In genomic region chr4:101158136-101158485, GRCh38 we compare ENCODE assay signal across 16 cellular contexts.
DNase-seq lines count a peak whose midpoint lies in the region; ATAC-seq and TF ChIP-seq lines count a peak whose summit lies in the region.
"Had no signal": no experiment of that assay in that cellular context is flagged by ENCODE, and none has a peak within 500 bp of the region (broad histone marks: within the 10 kb centered on the region; RNA-seq: fewer than 3 reads in every experiment).

No MANE protein-coding gene starts in this region.

- no peak overlapping the region for H2BK5ac ChIP-seq in mesendoderm (ENCODE audit: low read length)

- H3K56ac ChIP-seq in mesendoderm (ENCODE audit: low read length) = no peak overlapping the region

- no peaks in the 10 kb centered on the region for H3K79me1 ChIP-seq in mesendoderm (ENCODE audit: low read length)

- H4K8ac ChIP-seq in mesendoderm (ENCODE audit: low read depth, low read length) = no peak overlapping the region

- H3K4ac ChIP-seq in mesendoderm (ENCODE audit: low read depth, low read length) = no peak overlapping the region

- H4K5ac ChIP-seq in mesendoderm (ENCODE audit: low read length) = no peak overlapping the region

- H3K4me1 ChIP-seq in mesendoderm (ENCODE audit: control insufficient read depth, low read depth, low read length) (no peaks in the 10 kb centered on the region), heart left ventricle (peaks cover 0 to 35% (median 4%) of the 10 kb centered on the region in 12 donors)
- no peaks in the 10 kb centered on the region for H3K4me1 ChIP-seq in effector memory CD4-positive, alpha-beta T cell (ENCODE audit: control insufficient read depth, insufficient read depth, low read length, poor library complexity, severe bottlenecking)

- H3K27ac ChIP-seq in mesendoderm (ENCODE audit: low read depth, low read length) = no peak overlapping the region
- no peak overlapping the region for H3K27ac ChIP-seq in heart left ventricle
- no peak overlapping the region for H3K27ac ChIP-seq in effector memory CD4-positive, alpha-beta T cell (ENCODE audit: insufficient read depth, low read length, poor library complexity, severe bottlenecking)
- H3K27ac ChIP-seq: gastrocnemius medialis, thoracic aorta had no signal

- H3K18ac ChIP-seq in mesendoderm (ENCODE audit: low read length) = peak overlapping the region; percentile 60

- no peak overlapping the region for H3K4me2 ChIP-seq in mesendoderm (ENCODE audit: low read length)

- H2AK5ac ChIP-seq in mesendoderm (ENCODE audit: low read length) = no peak overlapping the region

- H3K36me3 ChIP-seq in mesendoderm (ENCODE audit: control insufficient read depth, insufficient read depth, low read length) = no peaks in the 10 kb centered on the region
- no peaks in the 10 kb centered on the region for H3K36me3 ChIP-seq in heart left ventricle
- H3K36me3 ChIP-seq in effector memory CD4-positive, alpha-beta T cell (ENCODE audit: control insufficient read depth, insufficient read depth, low read length) = no peaks in the 10 kb centered on the region
- H3K36me3 ChIP-seq: gastrocnemius medialis, thoracic aorta had no signal

- no peak overlapping the region for H3K23ac ChIP-seq in mesendoderm (ENCODE audit: low read length)

- peak overlapping the region; percentile 66 for H3K27ac Mint-ChIP-seq in activated T-cell treated with anti-CD3 and anti-CD28 coated beads, Interleukin-2, amount 50 U/mL, for 72 hours

- H3K4me3 ChIP-seq in mesendoderm (ENCODE audit: low read length) (no peak overlapping the region), heart left ventricle (no peak overlapping the region)
- no peak overlapping the region for H3K4me3 ChIP-seq in effector memory CD4-positive, alpha-beta T cell (ENCODE audit: insufficient read depth, low read depth, low read length, poor library complexity, severe bottlenecking)
- H3K4me3 ChIP-seq: gastrocnemius medialis, skin epidermis, thoracic aorta had no signal

- H3K27me3 Mint-ChIP-seq in activated T-cell treated with anti-CD3 and anti-CD28 coated beads, Interleukin-2, amount 50 U/mL, for 72 hours (ENCODE audit: low read depth) = no peaks in the 10 kb centered on the region

- peak overlapping the region in 1 of 2 donors; percentile 18 for H3K4me3 Mint-ChIP-seq in activated T-cell treated with anti-CD3 and anti-CD28 coated beads, Interleukin-2, amount 50 U/mL, for 72 hours

- H2BK15ac ChIP-seq in mesendoderm (replicated peaks; ENCODE audit: low read depth) = no peak overlapping the region

- no peak for TF ChIP-seq CTCF in heart left ventricle (IDR thresholded peaks at IDR 0.05)

- DNase-seq in activated T-cell treated with anti-CD3 and anti-CD28 coated beads, Interleukin-2, amount 50 U/mL, for 72 hours = no peak
- no peak for DNase-seq in activated T-cell treated with anti-CD3 and anti-CD28 coated beads, Interleukin-2, amount 50 U/mL, for 48 hours
- DNase-seq in astrocyte of the hippocampus (ENCODE audit: low read depth, low spot score) = peak; percentile 23
- DNase-seq in mesendoderm = peak; percentile 46
- DNase-seq in superior temporal gyrus (ENCODE audit: extremely low spot score) = peak; percentile 71
- DNase-seq in NCI-H748 (lab: John Stamatoyannopoulos, UW; ENCODE audit: unreplicated experiment) = no peak
- no peak for DNase-seq in heart left ventricle
- no peak for DNase-seq in effector memory CD4-positive, alpha-beta T cell
- DNase-seq: 8988T; activated CD4-positive, CD25-positive, alpha-beta regulatory T cell treated with anti-CD3 and anti-CD28 coated beads, Interleukin-2, amount 50 U/mL, for 72 hours; amniotic stem cell; gastrocnemius medialis; NCI-H1092 treated with DMSO at 0.1 percent for 48 hours; OCI-M1 had no signal

- H2BK120ac ChIP-seq in mesendoderm (ENCODE audit: low read depth, low read length) = no peak overlapping the region

- no peak for TF ChIP-seq POLR2A in heart left ventricle (IDR thresholded peaks at IDR 0.05)

- H3K27me3 ChIP-seq in mesendoderm (ENCODE audit: insufficient read depth, low read length, poor library complexity) (no peaks in the 10 kb centered on the region), heart left ventricle (no peaks in the 10 kb centered on the region)
- H3K27me3 ChIP-seq in effector memory CD4-positive, alpha-beta T cell (replicated peaks; ENCODE audit: control insufficient read depth, insufficient read depth, low read length, poor library complexity, severe bottlenecking) = no peaks in the 10 kb centered on the region
- H3K27me3 ChIP-seq: gastrocnemius medialis had no signal

- no peaks in the 10 kb centered on the region for H3K9me3 ChIP-seq in heart left ventricle
- no peaks in the 10 kb centered on the region for H3K9me3 ChIP-seq in effector memory CD4-positive, alpha-beta T cell (ENCODE audit: control insufficient read depth, low read length)
- H3K9me3 ChIP-seq: gastrocnemius medialis, thoracic aorta had no signal

- H3K9me3 Mint-ChIP-seq in activated T-cell treated with anti-CD3 and anti-CD28 coated beads, Interleukin-2, amount 50 U/mL, for 72 hours = no peaks in the 10 kb centered on the region

- H3K36me3 Mint-ChIP-seq in activated T-cell treated with anti-CD3 and anti-CD28 coated beads, Interleukin-2, amount 50 U/mL, for 72 hours (ENCODE audit: insufficient read depth in 2 of 2) = no peaks in the 10 kb centered on the region

- intact Hi-C loops in heart left ventricle (cut with DNase I) = no loop called here

- no peak for ATAC-seq in activated T-cell treated with anti-CD3 and anti-CD28 coated beads, Interleukin-2, amount 50 U/mL, for 72 hours (replicated peaks in 1 of 2)
- ATAC-seq in heart left ventricle = no peak
- ATAC-seq: gastrocnemius medialis had no signal

- no CpG with 5 or more reads among the region's 3 CpGs for WGBS in mesendoderm (ENCODE audit: extremely low coverage, insufficient coverage, low lambda C conversion rate)
- WGBS in heart left ventricle, 4 donors = 57 to 73% (median 67%) methylated on average over 3 of the region's 3 CpGs

- H3K79me2 ChIP-seq in mesendoderm (ENCODE audit: control insufficient read depth, insufficient read depth, low read length) = no peaks in the 10 kb centered on the region

- H3K9ac ChIP-seq in mesendoderm (ENCODE audit: low read length) = no peak overlapping the region

- H3K4me1 Mint-ChIP-seq in activated T-cell treated with anti-CD3 and anti-CD28 coated beads, Interleukin-2, amount 50 U/mL, for 72 hours (ENCODE audit: low read depth) = peaks cover 52% of the 10 kb centered on the region

Comparison
In these comparisons a context has a peak if more than half of its experiments do, and no peak if none do; other contexts are left out.
1. DNase-seq: peak in astrocyte of the hippocampus (single experiment), mesendoderm (single experiment) and superior temporal gyrus (single experiment); none in activated T-cell treated with anti-CD3 and anti-CD28 coated beads, Interleukin-2, amount 50 U/mL, for 72 hours (0 of 2), activated T-cell treated with anti-CD3 and anti-CD28 coated beads, Interleukin-2, amount 50 U/mL, for 48 hours (0 of 2), NCI-H748 (single experiment), heart left ventricle (0 of 5) and effector memory CD4-positive, alpha-beta T cell (0 of 3).